ENCODE assay signal across 8 cellular contexts in genomic region chr12:22625671-22626251, GRCh38. TPM values are rescaled to one million over a fixed set of nuclear protein-coding genes. Genes with fewer than 3 reads are reported as not detected.
DNase-seq lines count a peak whose midpoint lies in the region; ATAC-seq and TF ChIP-seq lines count a peak whose summit lies in the region.

No MANE protein-coding gene starts in this region.

- H3K4me3 Mint-ChIP-seq in endothelial cell (ENCODE audit: unreplicated experiment): peak overlapping the region; percentile 99
- H3K4me3 Mint-ChIP-seq in stimulated activated naive CD8-positive, alpha-beta T cell treated with anti-CD3 and anti-CD28 coated beads, Interleukin-15, Interleukin-2, amounts not matched to agents 100 ng/mL and 50 ng/mL, for 24 hours: peak overlapping the region; percentile 98

- ATAC-seq in HG02678 (IDR thresholded peaks at IDR 0.05; ENCODE audit: unreplicated experiment): peak; percentile 31

- H3K4me3 ChIP-seq in mesodermal cell (ENCODE audit: extremely low read depth, insufficient read depth, low read length, poor library complexity, severe bottlenecking): peak overlapping the region; percentile 89

- H3K9me3 ChIP-seq in mesodermal cell (ENCODE audit: control insufficient read depth, low read length): no peaks in the 10 kb centered on the region

- H3K27me3 Mint-ChIP-seq in endothelial cell (ENCODE audit: unreplicated experiment): peaks cover 2% of the 10 kb centered on the region
- peaks cover 20% of the 10 kb centered on the region for H3K27me3 Mint-ChIP-seq in stimulated activated naive CD8-positive, alpha-beta T cell treated with anti-CD3 and anti-CD28 coated beads, Interleukin-15, Interleukin-2, amounts not matched to agents 100 ng/mL and 50 ng/mL, for 24 hours

- H3K36me3 ChIP-seq in mesodermal cell (ENCODE audit: control insufficient read depth, insufficient read depth, low read length): no peaks in the 10 kb centered on the region

- H3K27ac ChIP-seq in mesodermal cell (ENCODE audit: low read depth, low read length, severe bottlenecking): peak overlapping the region; percentile 95

- TF ChIP-seq CTCF in endothelial cell (IDR thresholded peaks at IDR 0.05; ENCODE audit: unreplicated experiment): no peak

- peak overlapping the region; percentile 94 for H3K27ac Mint-ChIP-seq in endothelial cell (ENCODE audit: unreplicated experiment)
- H3K27ac Mint-ChIP-seq in stimulated activated naive CD8-positive, alpha-beta T cell treated with anti-CD3 and anti-CD28 coated beads, Interleukin-15, Interleukin-2, amounts not matched to agents 100 ng/mL and 50 ng/mL, for 24 hours: peak overlapping the region; percentile 95

- H3K4me1 ChIP-seq in mesodermal cell (ENCODE audit: control insufficient read depth, insufficient read depth, low read length, poor library complexity, severe bottlenecking): peaks cover 5% of the 10 kb centered on the region

- no peaks in the 10 kb centered on the region for H3K36me3 Mint-ChIP-seq in endothelial cell (ENCODE audit: low read depth, unreplicated experiment)
- H3K36me3 Mint-ChIP-seq in stimulated activated naive CD8-positive, alpha-beta T cell treated with anti-CD3 and anti-CD28 coated beads, Interleukin-15, Interleukin-2, amounts not matched to agents 100 ng/mL and 50 ng/mL, for 24 hours (ENCODE audit: low read depth): peaks cover 21% of the 10 kb centered on the region

- H3K4me1 Mint-ChIP-seq in endothelial cell (ENCODE audit: unreplicated experiment): peaks cover 37% of the 10 kb centered on the region
- H3K4me1 Mint-ChIP-seq in stimulated activated naive CD8-positive, alpha-beta T cell treated with anti-CD3 and anti-CD28 coated beads, Interleukin-15, Interleukin-2, amounts not matched to agents 100 ng/mL and 50 ng/mL, for 24 hours (ENCODE audit: low read depth): peaks cover 45% of the 10 kb centered on the region

- DNase-seq in activated CD8-positive, alpha-beta memory T cell treated with anti-CD3 and anti-CD28 coated beads for 48 hours (ENCODE audit: low read depth in 2 of 3, low spot score in 2 of 3): peak in 2 of 3 experiments; percentile 1 to 15
- DNase-seq in activated CD8-positive, alpha-beta memory T cell treated with anti-CD3 and anti-CD28 coated beads for 24 hours: no peak
- DNase-seq in NCI-H1092 treated with DMSO at 0.1 percent for 48 hours (lab: John Stamatoyannopoulos, UW) (peak; percentile 45), endothelial cell (ENCODE audit: low spot score) (peak; percentile 37)
- DNase-seq in activated CD4-positive, alpha-beta T cell treated with anti-CD3 and anti-CD28 coated beads for 48 hours: peak; percentile 33

- no peaks in the 10 kb centered on the region for H3K9me3 Mint-ChIP-seq in endothelial cell (ENCODE audit: unreplicated experiment)
- H3K9me3 Mint-ChIP-seq in stimulated activated naive CD8-positive, alpha-beta T cell treated with anti-CD3 and anti-CD28 coated beads, Interleukin-15, Interleukin-2, amounts not matched to agents 100 ng/mL and 50 ng/mL, for 24 hours: no peaks in the 10 kb centered on the region

- WGBS in mesodermal cell (ENCODE audit: insufficient coverage in 2 of 2), 2 experiments: 0% methylated on average over 14 of the region's 19 CpGs

RNA-seq across cellular contexts. Expression of gene ETNK1, which starts 0.8 kb away (rescaled TPM):
- total RNA-seq in endothelial cell (ENCODE audit: unreplicated experiment): 68.9 TPM
- 42.8 TPM for polyA plus RNA-seq in mesodermal cell (2013, experiment 1 of 2)
- 44.6 TPM for polyA plus RNA-seq in mesodermal cell (2013, experiment 2 of 2)
